ENCODE assay signal across 27 cellular contexts in genomic region chr4:2702770-2703169, GRCh38.
"Had no signal": no experiment of that assay in that cellular context is flagged by ENCODE, and none has a peak within 500 bp of the region (broad histone marks: within the 10 kb centered on the region; RNA-seq: fewer than 3 reads in every experiment).

No MANE protein-coding gene starts in this region.

- H3K9me3 Mint-ChIP-seq: activated CD8-positive, alpha-beta T cell treated with anti-CD3 and anti-CD28 coated beads for 36 hours; activated naive CD4-positive, alpha-beta T cell treated with anti-CD3 and anti-CD28 coated beads for 36 hours; activated T-helper 1 cell treated with anti-CD3 and anti-CD28 coated beads, Interleukin-12 subunit alpha, Interleukin-12 subunit beta, Interleukin-2, Interleukin-4 antibody, amounts not matched to agents 30 ng/mL and 10 ng/mL and 1 ng/mL, durations not matched to agents 14 hours and 24 hours and 36 hours; effector memory CD8-positive, alpha-beta T cell; immature natural killer cell; naive thymus-derived CD8-positive, alpha-beta T cell; neural progenitor cell; T-cell had no signal

- H3K4me3 ChIP-seq: heart left ventricle, neural progenitor cell, right atrium auricular region, smooth muscle cell, testis, transverse colon had no signal

- H3K9me3 ChIP-seq: heart left ventricle, right atrium auricular region, testis, transverse colon had no signal

- H3K4me3 Mint-ChIP-seq: activated CD8-positive, alpha-beta T cell treated with anti-CD3 and anti-CD28 coated beads for 36 hours; activated naive CD4-positive, alpha-beta T cell treated with anti-CD3 and anti-CD28 coated beads for 36 hours; activated T-helper 1 cell treated with anti-CD3 and anti-CD28 coated beads, Interleukin-12 subunit alpha, Interleukin-12 subunit beta, Interleukin-2, Interleukin-4 antibody, amounts not matched to agents 30 ng/mL and 10 ng/mL and 1 ng/mL, durations not matched to agents 14 hours and 24 hours and 36 hours; effector memory CD8-positive, alpha-beta T cell; immature natural killer cell; naive thymus-derived CD8-positive, alpha-beta T cell; neural progenitor cell; T-cell had no signal

- H3K27ac Mint-ChIP-seq: activated CD8-positive, alpha-beta T cell treated with anti-CD3 and anti-CD28 coated beads for 36 hours; activated naive CD4-positive, alpha-beta T cell treated with anti-CD3 and anti-CD28 coated beads for 36 hours; activated T-helper 1 cell treated with anti-CD3 and anti-CD28 coated beads, Interleukin-12 subunit alpha, Interleukin-12 subunit beta, Interleukin-2, Interleukin-4 antibody, amounts not matched to agents 30 ng/mL and 10 ng/mL and 1 ng/mL, durations not matched to agents 14 hours and 24 hours and 36 hours; effector memory CD8-positive, alpha-beta T cell had no signal

- DNase-seq: activated CD4-positive, alpha-beta T cell treated with anti-CD3 and anti-CD28 coated beads for 4 hours; activated CD8-positive, alpha-beta T cell treated with anti-CD3 and anti-CD28 coated beads for 36 hours; activated effector memory CD4-positive, alpha-beta T cell treated with anti-CD3 and anti-CD28 coated beads, Interleukin-2, amount 50 U/mL, for 16 hours; activated naive CD4-positive, alpha-beta T cell treated with anti-CD3 and anti-CD28 coated beads for 36 hours; amniotic stem cell; cortex of kidney; effector memory CD8-positive, alpha-beta T cell; heart left ventricle; hypothalamus; immature natural killer cell; kidney; left colon; midbrain; naive thymus-derived CD8-positive, alpha-beta T cell; occipital lobe; stimulated activated CD4-positive, alpha-beta T cell treated with anti-CD3 and anti-CD28 coated beads, Interleukin-1b, Interleukin-23, amount 100 ng/mL, for 48 hours; stimulated activated CD4-positive, alpha-beta T cell treated with anti-CD3 and anti-CD28 coated beads, Interleukin-4, amount 100 ng/mL, for 4 hours; stimulated activated CD8-positive, alpha-beta memory T cell treated with anti-CD3 and anti-CD28 coated beads, Interleukin-4, amount 100 ng/mL, for 48 hours; stimulated activated naive CD4-positive, alpha-beta T cell; T-cell; testis; transverse colon had no signal

- ATAC-seq: activated CD8-positive, alpha-beta T cell treated with anti-CD3 and anti-CD28 coated beads for 36 hours; effector memory CD8-positive, alpha-beta T cell; heart left ventricle; left colon; naive thymus-derived CD8-positive, alpha-beta T cell; T-cell had no signal

- H3K4me1 Mint-ChIP-seq: immature natural killer cell; naive thymus-derived CD8-positive, alpha-beta T cell; neural progenitor cell; T-cell had no signal

- H3K27ac ChIP-seq: heart left ventricle, neural progenitor cell, parathyroid adenoma, right atrium auricular region, testis, transverse colon had no signal

- H3K4me1 ChIP-seq: heart left ventricle, neural progenitor cell, parathyroid adenoma, right atrium auricular region, testis, transverse colon had no signal

- H3K27me3 ChIP-seq: heart left ventricle, neural progenitor cell, right atrium auricular region, testis, transverse colon had no signal

- H3K27me3 Mint-ChIP-seq: activated CD8-positive, alpha-beta T cell treated with anti-CD3 and anti-CD28 coated beads for 36 hours; effector memory CD8-positive, alpha-beta T cell; naive thymus-derived CD8-positive, alpha-beta T cell; T-cell had no signal
